In genomic region chr5:87827561-87827960, GRCh38 we compare ENCODE assay signal across 25 cellular contexts.
DNase-seq lines count a peak whose midpoint lies in the region; ATAC-seq, FAIRE-seq and TF ChIP-seq lines count a peak whose summit lies in the region.
"Had no signal": no experiment of that assay in that cellular context is flagged by ENCODE, and none has a peak within 500 bp of the region (broad histone marks: within the 10 kb centered on the region; RNA-seq: fewer than 3 reads in every experiment).

No MANE protein-coding gene starts in this region.

- H2AFZ ChIP-seq in astrocyte (ENCODE audit: low read depth, low read length), result no peak overlapping the region

- no peaks in the 10 kb centered on the region for H3K79me2 ChIP-seq in astrocyte (ENCODE audit: insufficient read depth, low read length)

- DNase-seq in A673 (ENCODE audit: low spot score) (peak; percentile 27), HEK293T (ENCODE audit: extremely low spot score) (no peak), astrocyte (ENCODE audit: low read depth) (peak; percentile 82), fibroblast of villous mesenchyme (ENCODE audit: low read depth) (peak; percentile 32), mucosa of gallbladder (ENCODE audit: low spot score) (no peak), DMS79 treated with DMSO at 0.1 percent for 48 hours (lab: John Stamatoyannopoulos, UW) (no peak), heart left ventricle (no peak)
- no peak for DNase-seq in natural killer cell treated with Interleukin-12 subunit alpha and Interleukin-12 subunit beta and Interleukin-15 and Interleukin-18, amount 100 ng/mL, for 72 hours (ENCODE audit: low spot score)
- DNase-seq: 8988T; GF-D8; H7; MG63; NCI-H1092 treated with DMSO at 0.1 percent for 48 hours; NCI-H1436 treated with DMSO at 0.1 percent for 48 hours; NCI-H2029; NCI-H510A; NCI-H748 treated with DMSO at 0.1 percent for 48 hours; NK-92 treated with Interleukin-12 subunit alpha and Interleukin-12 subunit beta, amount 100 ng/mL, for 24 hours; SJCRH30 had no signal

- FAIRE-seq in astrocyte (lab: Jason Lieb, UNC), result no peak
- FAIRE-seq: HepG2, K562 had no signal

- CTCF ChIA-PET in A673 (lab: Charles Lee), result no interaction called here
- CTCF ChIA-PET in HEK293T (lab: Yijun Ruan, JAX), result no interaction called here

- no peak for TF ChIP-seq CTCF in A673 (conservative IDR thresholded peaks at IDR 0.05; ENCODE audit: low read depth, low read length)
- TF ChIP-seq CTCF in astrocyte (IDR thresholded peaks at IDR 0.05; ENCODE audit: insufficient read depth, low read depth, low read length), result no peak
- TF ChIP-seq CTCF in fibroblast of villous mesenchyme (IDR thresholded peaks at IDR 0.05; ENCODE audit: insufficient read depth, low read depth, low read length), result no peak
- TF ChIP-seq CTCF in heart left ventricle (IDR thresholded peaks at IDR 0.05), result no peak

- peak overlapping the region; percentile 37 for H3K4me2 ChIP-seq in astrocyte (ENCODE audit: low read length)

- BruUV-seq in A673 (replicated peaks; lab: Mats Ljungman, UMichigan), result no TSS peak

- no peak overlapping the region for H3K4me3 Mint-ChIP-seq in astrocyte (ENCODE audit: unreplicated experiment)
- H3K4me3 Mint-ChIP-seq in natural killer cell treated with Interleukin-12 subunit alpha and Interleukin-12 subunit beta and Interleukin-15 and Interleukin-18, amount 100 ng/mL, for 72 hours, result no peak overlapping the region
- H3K4me3 Mint-ChIP-seq: B cell, CD14-positive monocyte had no signal

- no peaks in the 10 kb centered on the region for H4K20me1 ChIP-seq in astrocyte (ENCODE audit: insufficient read depth, low read length)

- POLR2A ChIA-PET in A673 (lab: Charles Lee; ENCODE audit: low non-redundant PET) (no interaction called here), HEK293T (lab: Yijun Ruan, JAX) (interaction anchor here (0.9 kb wide), 1 partner anchor 848 kb away, joined by 3 read pairs; no protein-coding TSS in a partner anchor)

- H3K27me3 Mint-ChIP-seq in astrocyte (ENCODE audit: low read depth, unreplicated experiment), result no peaks in the 10 kb centered on the region
- H3K27me3 Mint-ChIP-seq in natural killer cell treated with Interleukin-12 subunit alpha and Interleukin-12 subunit beta and Interleukin-15 and Interleukin-18, amount 100 ng/mL, for 72 hours, result no peaks in the 10 kb centered on the region
- H3K27me3 Mint-ChIP-seq: B cell had no signal

- no peak for TF ChIP-seq POLR2A in heart left ventricle (IDR thresholded peaks at IDR 0.05)

- no peaks in the 10 kb centered on the region for H3K36me3 ChIP-seq in A673 (ENCODE audit: insufficient read depth, low read length, poor library complexity, severe bottlenecking)
- no peaks in the 10 kb centered on the region for H3K36me3 ChIP-seq in astrocyte (ENCODE audit: insufficient read depth, low read length)
- no peaks in the 10 kb centered on the region for H3K36me3 ChIP-seq in heart left ventricle
- H3K36me3 ChIP-seq: MG63, SJCRH30 had no signal

- 85 to 92% (median 88%) methylated on average over 8 of the region's 8 CpGs for WGBS in heart left ventricle, 4 donors

- peaks cover 12% of the 10 kb centered on the region for H3K9me3 Mint-ChIP-seq in astrocyte (ENCODE audit: unreplicated experiment)
- H3K9me3 Mint-ChIP-seq in natural killer cell treated with Interleukin-12 subunit alpha and Interleukin-12 subunit beta and Interleukin-15 and Interleukin-18, amount 100 ng/mL, for 72 hours, result peaks cover 8% of the 10 kb centered on the region

- H3K4me1 Mint-ChIP-seq in astrocyte (ENCODE audit: low read depth, unreplicated experiment), result no peaks in the 10 kb centered on the region
- H3K4me1 Mint-ChIP-seq in natural killer cell treated with Interleukin-12 subunit alpha and Interleukin-12 subunit beta and Interleukin-15 and Interleukin-18, amount 100 ng/mL, for 72 hours (ENCODE audit: low read depth in 2 of 2), result no peaks in the 10 kb centered on the region
- H3K4me1 Mint-ChIP-seq: B cell, CD14-positive monocyte had no signal

- no peak overlapping the region for H3K4me3 ChIP-seq in A673 (ENCODE audit: low read depth, low read length, poor library complexity, severe bottlenecking)
- H3K4me3 ChIP-seq in astrocyte (ENCODE audit: insufficient read depth, low read depth, low read length), result no peak overlapping the region
- no peak overlapping the region for H3K4me3 ChIP-seq in fibroblast of villous mesenchyme (ENCODE audit: low read depth, low read length)
- H3K4me3 ChIP-seq in heart left ventricle, result no peak overlapping the region
- H3K4me3 ChIP-seq: K562, MG63, SJCRH30 had no signal

- no peaks in the 10 kb centered on the region for H3K4me1 ChIP-seq in A673 (ENCODE audit: insufficient read depth, low read length, poor library complexity, severe bottlenecking)
- H3K4me1 ChIP-seq in astrocyte (ENCODE audit: insufficient read depth, low read length), result no peaks in the 10 kb centered on the region
- no peaks in the 10 kb centered on the region for H3K4me1 ChIP-seq in heart left ventricle
- H3K4me1 ChIP-seq: SJCRH30 had no signal

- ATAC-seq in natural killer cell treated with Interleukin-12 subunit alpha and Interleukin-12 subunit beta and Interleukin-15 and Interleukin-18, amount 100 ng/mL, for 72 hours, result no peak
- no peak for ATAC-seq in heart left ventricle
- ATAC-seq: HepG2, K562, Panc1 had no signal

- H3K9me3 ChIP-seq in A673 (ENCODE audit: low read depth, low read length, poor library complexity, severe bottlenecking), result peaks cover 3% of the 10 kb centered on the region
- H3K9me3 ChIP-seq in astrocyte (ENCODE audit: insufficient read depth, low read depth, low read length), result peaks cover 6% of the 10 kb centered on the region
- H3K9me3 ChIP-seq in heart left ventricle, result peaks cover 0 to 14% (median 6%) of the 10 kb centered on the region in 12 donors
- H3K9me3 ChIP-seq: MG63, SJCRH30 had no signal

- no peaks in the 10 kb centered on the region for H3K36me3 Mint-ChIP-seq in astrocyte (ENCODE audit: low read depth, unreplicated experiment)
- no peaks in the 10 kb centered on the region for H3K36me3 Mint-ChIP-seq in natural killer cell treated with Interleukin-12 subunit alpha and Interleukin-12 subunit beta and Interleukin-15 and Interleukin-18, amount 100 ng/mL, for 72 hours
- H3K36me3 Mint-ChIP-seq: CD14-positive monocyte had no signal

- H3K9ac ChIP-seq in astrocyte (ENCODE audit: low read length), result no peak overlapping the region

- no peak overlapping the region for H3K27ac Mint-ChIP-seq in astrocyte (ENCODE audit: unreplicated experiment)
- H3K27ac Mint-ChIP-seq in natural killer cell treated with Interleukin-12 subunit alpha and Interleukin-12 subunit beta and Interleukin-15 and Interleukin-18, amount 100 ng/mL, for 72 hours, result no peak overlapping the region
- H3K27ac Mint-ChIP-seq: B cell, CD14-positive monocyte had no signal

- H3K27ac ChIP-seq in A673 (ENCODE audit: low read depth, low read length, poor library complexity, severe bottlenecking), result no peak overlapping the region
- no peak overlapping the region for H3K27ac ChIP-seq in astrocyte (ENCODE audit: low read depth, low read length)
- no peak overlapping the region for H3K27ac ChIP-seq in heart left ventricle
- H3K27ac ChIP-seq: HL-60, SJCRH30 had no signal

- intact Hi-C loops in A673 (cut with micrococcal nuclease; ENCODE audit: unreplicated experiment) (no loop called here), heart left ventricle (cut with DNase I) (no loop called here)

- no peaks in the 10 kb centered on the region for H3K27me3 ChIP-seq in A673 (replicated peaks; ENCODE audit: insufficient read depth, low read depth, low read length, poor library complexity)
- H3K27me3 ChIP-seq in astrocyte (ENCODE audit: insufficient read depth, low read length), result no peaks in the 10 kb centered on the region
- H3K27me3 ChIP-seq in heart left ventricle, result no peaks in the 10 kb centered on the region
- H3K27me3 ChIP-seq: MG63, SJCRH30 had no signal

TF ChIP-seq in HEK293T, 16 proteins besides CTCF, POLR2A, EP300 and RAD21:
- no peak for TF ChIP-seq L3MBTL2 (conservative IDR thresholded peaks at IDR 0.05)
- TF ChIP-seq ZNF384 (IDR thresholded peaks at IDR 0.05), result no peak
- no peak for TF ChIP-seq SP1 (IDR thresholded peaks at IDR 0.05)
- no peak for TF ChIP-seq CTBP1 (IDR thresholded peaks at IDR 0.05; ENCODE audit: borderline replicate concordance)
- peak; percentile 28; the same call in 1 of the 2 replicates for TF ChIP-seq PKNOX1 (IDR thresholded peaks at IDR 0.05)
- no peak for TF ChIP-seq HDGF (IDR thresholded peaks at IDR 0.05; ENCODE audit: borderline replicate concordance)
- TF ChIP-seq BHLHE40 (IDR thresholded peaks at IDR 0.05; ENCODE audit: borderline replicate concordance), result no peak
- no peak for TF ChIP-seq FOXM1 (IDR thresholded peaks at IDR 0.05; ENCODE audit: borderline replicate concordance)
- no peak for TF ChIP-seq SUZ12 (IDR thresholded peaks at IDR 0.05)
- TF ChIP-seq FOXK2 (IDR thresholded peaks at IDR 0.05), result no peak
- no peak for TF ChIP-seq LEF1 (IDR thresholded peaks at IDR 0.05; ENCODE audit: borderline replicate concordance)
- no peak for TF ChIP-seq NFRKB (IDR thresholded peaks at IDR 0.05)
- TF ChIP-seq ARNT (IDR thresholded peaks at IDR 0.05), result 0 out of 2 replicates have a peak, but pooled peaks have one; percentile 27
- TF ChIP-seq ELF4 (IDR thresholded peaks at IDR 0.05), result no peak
- TF ChIP-seq TARDBP (IDR thresholded peaks at IDR 0.05), result no peak
- TF ChIP-seq FOXA1 (IDR thresholded peaks at IDR 0.05), result no peak

Comparison
In these comparisons a context has a peak if more than half of its experiments do, and no peak if none do; other contexts are left out.
1. DNase-seq: peak in A673 (single experiment), astrocyte (single experiment) and fibroblast of villous mesenchyme (single experiment); none in HEK293T (single experiment), natural killer cell treated with Interleukin-12 subunit alpha and Interleukin-12 subunit beta and Interleukin-15 and Interleukin-18, amount 100 ng/mL, for 72 hours (single experiment), mucosa of gallbladder (single experiment), DMS79 treated with DMSO at 0.1 percent for 48 hours (single experiment) and heart left ventricle (0 of 5).